ENCODE assay signal across 9 cellular contexts in the genomic region with DNA sequence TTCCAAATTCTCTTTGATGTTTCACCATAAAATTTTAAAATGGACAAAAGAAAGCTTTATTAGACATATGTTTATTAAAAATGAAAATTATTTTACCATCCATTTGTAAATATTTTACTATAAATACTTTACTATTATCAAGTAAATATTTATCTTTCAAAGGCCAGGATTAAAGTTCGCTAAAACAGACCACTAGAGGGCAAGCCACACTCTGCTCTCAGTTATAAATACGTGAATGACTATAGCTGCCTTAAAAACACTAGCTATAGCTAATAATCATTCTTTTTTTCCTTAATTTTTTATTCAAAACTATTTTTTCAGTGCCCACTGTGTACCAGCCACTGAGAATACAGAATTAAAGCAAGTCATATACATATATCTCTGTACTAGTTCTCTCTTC. TPM values are rescaled to one million over a fixed set of nuclear protein-coding genes. Genes with fewer than 3 reads are reported as not detected.
DNase-seq lines count a peak whose midpoint lies in the region; ATAC-seq and TF ChIP-seq lines count a peak whose summit lies in the region.
"Had no signal": no experiment of that assay in that cellular context is flagged by ENCODE, and none has a peak within 500 bp of the region (broad histone marks: within the 10 kb centered on the region; RNA-seq: fewer than 3 reads in every experiment).

No MANE protein-coding gene starts in this region.

- WGBS in H9 (ENCODE audit: extremely low coverage, insufficient read length, low lambda C conversion rate): no CpG with 5 or more reads among the region's 2 CpGs

- H3K4ac ChIP-seq in H9 (ENCODE audit: low read depth, low read length): no peak overlapping the region

- H3K79me2 ChIP-seq in H9 (ENCODE audit: insufficient read depth, low read length): no peaks in the 10 kb centered on the region
- H3K79me2 ChIP-seq in SU-DHL-6 (ENCODE audit: insufficient read depth, low read length): no peaks in the 10 kb centered on the region

- no peak overlapping the region for H2BK120ac ChIP-seq in H9 (ENCODE audit: low read depth, low read length, poor library complexity, severe bottlenecking)

- no peak overlapping the region for H3K23ac ChIP-seq in H9 (ENCODE audit: insufficient read length, low read depth, low read length)

- no peaks in the 10 kb centered on the region for H3K23me2 ChIP-seq in H9 (ENCODE audit: insufficient read length, low read depth, low read length, poor library complexity, severe bottlenecking)

- no peaks in the 10 kb centered on the region for H3K79me1 ChIP-seq in H9 (ENCODE audit: insufficient read depth, low read depth, low read length, poor library complexity, severe bottlenecking)

- H3K14ac ChIP-seq in H9 (ENCODE audit: insufficient read depth, low read length): no peak overlapping the region

- H3K36me3 Mint-ChIP-seq in H9 (ENCODE audit: insufficient read depth in 1 of 3, low read depth in 3 of 3): no peaks in the 10 kb centered on the region; a peak in 1 of 7 replicates
- H3K36me3 Mint-ChIP-seq: activated naive CD4-positive, alpha-beta T cell treated with anti-CD3 and anti-CD28 coated beads, Interleukin-2, amount 50 U/mL, for 24 hours had no signal

- H2AFZ ChIP-seq in H9 (ENCODE audit: low read length) (no peak overlapping the region), SU-DHL-6 (ENCODE audit: low read depth, low read length, severe bottlenecking) (no peak overlapping the region)

- DNase-seq in Ammon's horn (ENCODE audit: low spot score): peak; percentile 54
- no peak for DNase-seq in H9
- DNase-seq in iris pigment epithelial cell (ENCODE audit: low read depth): peak; percentile 28
- DNase-seq in NCI-H510A (lab: John Stamatoyannopoulos, UW): no peak

- H2BK5ac ChIP-seq in H9 (ENCODE audit: insufficient read length, low read length): no peak overlapping the region

- no peak overlapping the region for H3K27ac ChIP-seq in H9 (ENCODE audit: insufficient read length, low read depth, low read length)
- H3K27ac ChIP-seq in SU-DHL-6 (ENCODE audit: low read depth, low read length): no peak overlapping the region

- H3K4me2 ChIP-seq in H9 (ENCODE audit: insufficient read depth, insufficient read length, low read length) (no peak overlapping the region), SU-DHL-6 (ENCODE audit: low read depth, low read length, poor library complexity, severe bottlenecking) (no peak overlapping the region)

- no peaks in the 10 kb centered on the region for H3K27me3 Mint-ChIP-seq in H9 (ENCODE audit: low read depth)
- H3K27me3 Mint-ChIP-seq: activated naive CD4-positive, alpha-beta T cell treated with anti-CD3 and anti-CD28 coated beads, Interleukin-2, amount 50 U/mL, for 24 hours had no signal

- H4K20me1 ChIP-seq in H9 (ENCODE audit: control insufficient read depth, insufficient read depth, insufficient read length) (no peaks in the 10 kb centered on the region), SU-DHL-6 (ENCODE audit: low read depth, low read length) (no peaks in the 10 kb centered on the region)

- no peak overlapping the region for H3K18ac ChIP-seq in H9 (ENCODE audit: insufficient read length, low read depth, low read length)

- ATAC-seq in HG02970 (IDR thresholded peaks at IDR 0.05; ENCODE audit: low FRiP score, unreplicated experiment) (no peak), GM21423 (IDR thresholded peaks at IDR 0.05; ENCODE audit: unreplicated experiment) (no peak), GM18505 (IDR thresholded peaks at IDR 0.05; ENCODE audit: unreplicated experiment) (no peak)

- TF ChIP-seq POLR2A in GM18505 (IDR thresholded peaks at IDR 0.05; ENCODE audit: borderline replicate concordance, extremely low read depth, insufficient read depth, insufficient read length): no peak

- H3K27me3 ChIP-seq in H9 (ENCODE audit: insufficient read depth, low read length) (no peaks in the 10 kb centered on the region), SU-DHL-6 (ENCODE audit: low read length) (no peaks in the 10 kb centered on the region)

- no peak overlapping the region for H4K91ac ChIP-seq in H9 (ENCODE audit: insufficient read length, low read depth, low read length)

- TF ChIP-seq CTCF in H9 (conservative IDR thresholded peaks at IDR 0.05) (peak; percentile 83), SU-DHL-6 (IDR thresholded peaks at IDR 0.05; ENCODE audit: insufficient read depth, low read length, poor library complexity, severe bottlenecking) (peak; percentile 12)

- H2BK20ac ChIP-seq in H9 (ENCODE audit: low read depth, low read length, poor library complexity, severe bottlenecking): no peak overlapping the region

- H3K9me3 ChIP-seq in H9 (ENCODE audit: control insufficient read depth, low read depth, low read length) (no peaks in the 10 kb centered on the region), SU-DHL-6 (ENCODE audit: insufficient read depth, low read length) (no peaks in the 10 kb centered on the region)

- H3K9ac ChIP-seq in H9 (ENCODE audit: extremely low read depth, insufficient read length, low read length): no peak overlapping the region
- H3K9ac ChIP-seq in SU-DHL-6 (ENCODE audit: low read length): no peak overlapping the region

- H4K5ac ChIP-seq in H9 (ENCODE audit: insufficient read length, low read depth, low read length): no peak overlapping the region

- no peak overlapping the region for H3K56ac ChIP-seq in H9 (ENCODE audit: insufficient read length, low read depth, low read length)

- H3K4me1 ChIP-seq in H9 (ENCODE audit: insufficient read depth, low read length): no peaks in the 10 kb centered on the region; the same call in 1 of the 2 replicates

- peaks cover 7 to 10% of the 10 kb centered on the region in 2 experiments for H3K4me1 Mint-ChIP-seq in H9
- H3K4me1 Mint-ChIP-seq: activated naive CD4-positive, alpha-beta T cell treated with anti-CD3 and anti-CD28 coated beads, Interleukin-2, amount 50 U/mL, for 24 hours had no signal

- H2AK5ac ChIP-seq in H9 (ENCODE audit: insufficient read length, low read length): no peak overlapping the region

- no peak overlapping the region for H2BK15ac ChIP-seq in H9 (ENCODE audit: low read depth, low read length)

- no peaks in the 10 kb centered on the region for H3K9me3 Mint-ChIP-seq in H9
- H3K9me3 Mint-ChIP-seq: activated naive CD4-positive, alpha-beta T cell treated with anti-CD3 and anti-CD28 coated beads, Interleukin-2, amount 50 U/mL, for 24 hours had no signal

- no peak overlapping the region for H4K8ac ChIP-seq in H9 (replicated peaks; ENCODE audit: insufficient read length, low read depth, low read length)

- H3K9me2 ChIP-seq in SU-DHL-6 (replicated peaks; ENCODE audit: insufficient read depth, low read length): no peaks in the 10 kb centered on the region

- H3T11ph ChIP-seq in H9 (ENCODE audit: low read length): no peak overlapping the region

- H2BK12ac ChIP-seq in H9 (ENCODE audit: insufficient read length, low read depth, low read length): no peak overlapping the region

- H3K36me3 ChIP-seq in SU-DHL-6 (ENCODE audit: low read length): no peaks in the 10 kb centered on the region

- H3K27ac Mint-ChIP-seq in H9: no peak overlapping the region
- H3K27ac Mint-ChIP-seq: activated naive CD4-positive, alpha-beta T cell treated with anti-CD3 and anti-CD28 coated beads, Interleukin-2, amount 50 U/mL, for 24 hours had no signal

- H3K4me3 ChIP-seq in SU-DHL-6 (ENCODE audit: insufficient read depth, low read length, poor library complexity, severe bottlenecking): no peak overlapping the region

- H3K4me3 Mint-ChIP-seq in H9: no peak overlapping the region
- H3K4me3 Mint-ChIP-seq: activated naive CD4-positive, alpha-beta T cell treated with anti-CD3 and anti-CD28 coated beads, Interleukin-2, amount 50 U/mL, for 24 hours had no signal

- no peaks in the 10 kb centered on the region for H3F3A ChIP-seq in SU-DHL-6 (ENCODE audit: insufficient read depth)

RNA-seq across cellular contexts. Expression of a gene that starts 38.6 kb away (rescaled TPM):
- not detected in 2 replicates for total RNA-seq in H9 (2021)

Comparison
In these comparisons a context has a peak if more than half of its experiments do, and no peak if none do; other contexts are left out.
1. DNase-seq: peak in Ammon's horn (single experiment) and iris pigment epithelial cell (single experiment); none in H9 (single experiment) and NCI-H510A (single experiment).